ENCODE assay signal across 10 cellular contexts in the genomic region with DNA sequence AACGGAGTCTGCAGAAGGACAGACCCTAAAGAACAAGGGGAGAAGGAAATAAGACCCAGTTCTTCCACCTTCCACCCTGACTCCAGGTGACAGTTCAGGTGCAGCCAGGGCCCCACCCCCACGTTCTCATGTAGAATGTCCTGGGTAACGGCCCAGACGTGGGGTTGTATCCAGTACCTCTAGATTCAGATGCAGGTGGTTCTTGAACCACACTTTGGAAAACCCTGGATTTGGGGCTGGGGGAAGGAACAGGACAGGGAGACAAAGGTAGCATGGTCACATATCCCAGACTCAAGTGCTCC. TPM values are rescaled to one million over a fixed set of nuclear protein-coding genes. Genes with fewer than 3 reads are reported as not detected.
DNase-seq lines count a peak whose midpoint lies in the region; ATAC-seq and TF ChIP-seq lines count a peak whose summit lies in the region.
"Had no signal": no experiment of that assay in that cellular context is flagged by ENCODE, and none has a peak within 500 bp of the region (broad histone marks: within the 10 kb centered on the region; RNA-seq: fewer than 3 reads in every experiment).

No MANE protein-coding gene starts in this region.

- no peak overlapping the region for H3K18ac ChIP-seq in H9 (ENCODE audit: insufficient read length, low read depth, low read length)

- H3K9me2 ChIP-seq in PC-9 (ENCODE audit: insufficient read depth) (no peaks in the 10 kb centered on the region), hepatocyte (replicated peaks; ENCODE audit: insufficient read depth) (no peaks in the 10 kb centered on the region)

- H3K79me1 ChIP-seq in H9 (ENCODE audit: insufficient read depth, low read depth, low read length, poor library complexity, severe bottlenecking): no peaks in the 10 kb centered on the region

- peaks cover 23 to 42% of the 10 kb centered on the region in 2 experiments for H3K4me1 Mint-ChIP-seq in H9

- no peak overlapping the region for H3K14ac ChIP-seq in H9 (ENCODE audit: insufficient read depth, low read length)

- H2BK120ac ChIP-seq in H9 (ENCODE audit: low read depth, low read length, poor library complexity, severe bottlenecking): no peak overlapping the region

- no peaks in the 10 kb centered on the region for H3K9me3 Mint-ChIP-seq in H9
- H3K9me3 Mint-ChIP-seq: IgD-negative memory B cell; naive thymus-derived CD8-positive, alpha-beta T cell had no signal

- H3K27me3 Mint-ChIP-seq in H9 (ENCODE audit: low read depth): peaks cover 18% of the 10 kb centered on the region

- no peak overlapping the region for H4K5ac ChIP-seq in H9 (ENCODE audit: insufficient read length, low read depth, low read length)

- no peaks in the 10 kb centered on the region for H3K9me3 ChIP-seq in H9 (ENCODE audit: control insufficient read depth, low read depth, low read length)
- no peaks in the 10 kb centered on the region for H3K9me3 ChIP-seq in PC-9 (ENCODE audit: insufficient read depth, low read depth)
- H3K9me3 ChIP-seq in hepatocyte (ENCODE audit: low read depth): no peaks in the 10 kb centered on the region
- no peaks in the 10 kb centered on the region for H3K9me3 ChIP-seq in smooth muscle cell (replicated peaks; ENCODE audit: low read depth)

- H2BK5ac ChIP-seq in H9 (ENCODE audit: insufficient read length, low read length): no peak overlapping the region

- no peak overlapping the region for H3K23ac ChIP-seq in H9 (ENCODE audit: insufficient read length, low read depth, low read length)

- H3K56ac ChIP-seq in H9 (ENCODE audit: insufficient read length, low read depth, low read length): no peak overlapping the region

- H4K20me1 ChIP-seq in H9 (ENCODE audit: control insufficient read depth, insufficient read depth, insufficient read length) (no peaks in the 10 kb centered on the region), PC-9 (ENCODE audit: insufficient read depth) (peaks cover 9% of the 10 kb centered on the region), hepatocyte (ENCODE audit: insufficient read depth, poor library complexity, severe bottlenecking) (peaks cover 6% of the 10 kb centered on the region), smooth muscle cell (ENCODE audit: low read depth) (peaks cover 59% of the 10 kb centered on the region)

- H3K23me2 ChIP-seq in H9 (ENCODE audit: insufficient read length, low read depth, low read length, poor library complexity, severe bottlenecking): peaks cover 6% of the 10 kb centered on the region

- H2AFZ ChIP-seq in H9 (ENCODE audit: low read length) (no peak overlapping the region), PC-9 (no peak overlapping the region), hepatocyte (no peak overlapping the region), smooth muscle cell (ENCODE audit: low read depth) (no peak overlapping the region)

- H3T11ph ChIP-seq in H9 (ENCODE audit: low read length): no peak overlapping the region

- WGBS in H9 (ENCODE audit: extremely low coverage, insufficient read length, low lambda C conversion rate): no CpG with 5 or more reads among the region's 4 CpGs
- 60% methylated on average over 4 of the region's 4 CpGs for WGBS in hepatocyte (ENCODE audit: low lambda C conversion rate, missing lambda C conversion rate)
- WGBS in smooth muscle cell (ENCODE audit: low lambda C conversion rate): 73% methylated on average over 4 of the region's 4 CpGs

- intact Hi-C loops in PC-9 (cut with micrococcal nuclease; ENCODE audit: unreplicated experiment): no loop called here

- no peak overlapping the region for H2BK15ac ChIP-seq in H9 (ENCODE audit: low read depth, low read length)

- H3K4me3 ChIP-seq in PC-9 (no peak overlapping the region), hepatocyte (no peak overlapping the region), smooth muscle cell (no peak overlapping the region)

- H3K4me2 ChIP-seq in H9 (ENCODE audit: insufficient read depth, insufficient read length, low read length) (peak overlapping the region; percentile 63), PC-9 (peak overlapping the region; percentile 81), hepatocyte (peak overlapping the region; percentile 82), smooth muscle cell (peak overlapping the region; percentile 88)

- no peaks in the 10 kb centered on the region for H3K79me2 ChIP-seq in H9 (ENCODE audit: insufficient read depth, low read length)
- peaks cover 19% of the 10 kb centered on the region for H3K79me2 ChIP-seq in PC-9 (ENCODE audit: low read depth)
- H3K79me2 ChIP-seq in hepatocyte: no peaks in the 10 kb centered on the region
- H3K79me2 ChIP-seq in smooth muscle cell (ENCODE audit: low read depth): peaks cover 14% of the 10 kb centered on the region

- H3K4me3 Mint-ChIP-seq in H9: peak overlapping the region in 1 of 2 experiments; percentile 80; a peak in 3 of 5 replicates

- no peak overlapping the region for H3K4ac ChIP-seq in H9 (ENCODE audit: low read depth, low read length)

- no peak overlapping the region for H4K91ac ChIP-seq in H9 (ENCODE audit: insufficient read length, low read depth, low read length)

- H3K4me1 ChIP-seq in H9 (ENCODE audit: insufficient read depth, low read length): peaks cover 3% of the 10 kb centered on the region; the same call in 1 of the 2 replicates
- peaks cover 55% of the 10 kb centered on the region for H3K4me1 ChIP-seq in PC-9 (replicated peaks; ENCODE audit: insufficient read depth)
- peaks cover 38% of the 10 kb centered on the region for H3K4me1 ChIP-seq in hepatocyte (ENCODE audit: insufficient read depth)
- H3K4me1 ChIP-seq in smooth muscle cell (ENCODE audit: low read depth): peaks cover 27% of the 10 kb centered on the region

- DNase-seq in H9 (no peak), PC-9 (no peak), hepatocyte (ENCODE audit: low spot score) (no peak), smooth muscle cell (lab: John Stamatoyannopoulos, UW; ENCODE audit: unreplicated experiment) (no peak), H4 (ENCODE audit: low spot score) (no peak)

- H3K36me3 Mint-ChIP-seq in H9 (ENCODE audit: insufficient read depth in 1 of 3, low read depth in 3 of 3): peaks cover 10 to 42% (median 33%) of the 10 kb centered on the region in 3 experiments; a peak in 6 of 7 replicates

- H3K9ac ChIP-seq in H9 (ENCODE audit: extremely low read depth, insufficient read length, low read length) (no peak overlapping the region), smooth muscle cell (ENCODE audit: low read depth) (no peak overlapping the region)

- H3K36me3 ChIP-seq in PC-9 (ENCODE audit: low read depth) (peaks cover 28% of the 10 kb centered on the region), hepatocyte (replicated peaks; ENCODE audit: insufficient read depth, low read depth) (no peaks in the 10 kb centered on the region), smooth muscle cell (ENCODE audit: low read depth) (no peaks in the 10 kb centered on the region)

- CTCF ChIA-PET in PC-9 (lab: Charles Lee): no interaction called here

- H2BK20ac ChIP-seq in H9 (ENCODE audit: low read depth, low read length, poor library complexity, severe bottlenecking): no peak overlapping the region

- H4K8ac ChIP-seq in H9 (replicated peaks; ENCODE audit: insufficient read length, low read depth, low read length): no peak overlapping the region

- BruUV-seq in PC-9 (replicated peaks; lab: Mats Ljungman, UMichigan): no TSS peak

- ATAC-seq in GM19452 (IDR thresholded peaks at IDR 0.05; ENCODE audit: unreplicated experiment) (no peak), HG02763 (IDR thresholded peaks at IDR 0.05; ENCODE audit: unreplicated experiment) (no peak)

- H3K27ac ChIP-seq in H9 (ENCODE audit: insufficient read length, low read depth, low read length): no peak overlapping the region
- peak overlapping the region; percentile 81; the same call in 1 of the 2 replicates for H3K27ac ChIP-seq in PC-9
- H3K27ac ChIP-seq in hepatocyte: no peak overlapping the region
- no peak overlapping the region for H3K27ac ChIP-seq in smooth muscle cell (ENCODE audit: low read depth)

- H3K27me3 ChIP-seq in H9 (ENCODE audit: insufficient read depth, low read length): no peaks in the 10 kb centered on the region; the same call in 1 of the 2 replicates
- H3K27me3 ChIP-seq in PC-9 (ENCODE audit: insufficient read depth, low read depth): no peaks in the 10 kb centered on the region
- H3K27me3 ChIP-seq in hepatocyte: no peaks in the 10 kb centered on the region
- no peaks in the 10 kb centered on the region for H3K27me3 ChIP-seq in smooth muscle cell (ENCODE audit: low read depth)

- H3F3A ChIP-seq in PC-9 (ENCODE audit: insufficient read depth, low read depth) (peaks cover 51% of the 10 kb centered on the region), smooth muscle cell (ENCODE audit: low read depth) (peaks cover 24% of the 10 kb centered on the region)

- TF ChIP-seq CTCF in H9 (conservative IDR thresholded peaks at IDR 0.05) (no peak), PC-9 (conservative IDR thresholded peaks at IDR 0.05) (no peak), hepatocyte (IDR thresholded peaks at IDR 0.05; ENCODE audit: poor library complexity) (no peak), smooth muscle cell (IDR thresholded peaks at IDR 0.05; ENCODE audit: borderline replicate concordance, insufficient read depth, poor library complexity, severe bottlenecking) (no peak)

- no peak overlapping the region for H2AK5ac ChIP-seq in H9 (ENCODE audit: insufficient read length, low read length)

- no peak overlapping the region for H2BK12ac ChIP-seq in H9 (ENCODE audit: insufficient read length, low read depth, low read length)

- H3K27ac Mint-ChIP-seq in H9: no peak overlapping the region
- H3K27ac Mint-ChIP-seq: activated CD4-positive, alpha-beta T cell treated with anti-CD3 and anti-CD28 coated beads for 36 hours had no signal

- POLR2A ChIA-PET in PC-9 (lab: Charles Lee; ENCODE audit: unreplicated experiment): no interaction called here

RNA-seq across cellular contexts. Expression of a gene that starts 2.2 kb away (rescaled TPM):
- total RNA-seq in H9 (2021): 63.9 and 67.4 TPM in 2 replicates
- total RNA-seq in PC-9 (2021): 110 and 132 TPM in 2 replicates
- 25.2 and 71.4 TPM in 2 replicates for total RNA-seq in hepatocyte
- 46.0 and 60.7 TPM in 2 replicates for polyA plus RNA-seq in hepatocyte
- 19.2 and 23.6 TPM in 2 replicates for total RNA-seq in smooth muscle cell
- 32.7 and 47.7 TPM in 2 replicates for polyA plus RNA-seq in smooth muscle cell
- total RNA-seq in H4 (2014; rRNA removed; shearing (Covaris generic)): 1.6 and 2.2 TPM in 2 replicates

RNA-seq across cellular contexts. Expression of a gene that starts 11.0 kb away (rescaled TPM):
- total RNA-seq in H9 (2021): 41.6 and 41.7 TPM in 2 replicates
- 27.6 and 31.1 TPM in 2 replicates for total RNA-seq in PC-9 (2021)
- 12.1 and 17.0 TPM in 2 replicates for total RNA-seq in hepatocyte
- polyA plus RNA-seq in hepatocyte: 12.6 and 15.6 TPM in 2 replicates
- total RNA-seq in smooth muscle cell: 10.2 and 15.3 TPM in 2 replicates
- polyA plus RNA-seq in smooth muscle cell: 16.0 and 19.7 TPM in 2 replicates
- 2.9 and 3.2 TPM in 2 replicates for total RNA-seq in H4 (2014; rRNA removed; shearing (Covaris generic))

RNA-seq across cellular contexts. Expression of a gene that starts 12.5 kb away (rescaled TPM):
- 70.7 and 75.1 TPM in 2 replicates for total RNA-seq in H9 (2021)
- total RNA-seq in PC-9 (2021): 66.7 and 71.1 TPM in 2 replicates
- total RNA-seq in hepatocyte: 18.3 and 23.7 TPM in 2 replicates
- 70.1 and 95.8 TPM in 2 replicates for polyA plus RNA-seq in hepatocyte
- 14.9 and 16.1 TPM in 2 replicates for total RNA-seq in smooth muscle cell
- polyA plus RNA-seq in smooth muscle cell: 57.6 and 96.4 TPM in 2 replicates
- 5.9 and 7.8 TPM in 2 replicates for total RNA-seq in H4 (2014; rRNA removed; shearing (Covaris generic))

RNA-seq across cellular contexts. Expression of a gene that starts 35.0 kb away (rescaled TPM):
- total RNA-seq in H9 (2021) (0.29 and 0.55 TPM in 2 replicates), PC-9 (2021) (0.38 and 0.39 TPM in 2 replicates), hepatocyte (0.12 TPM in 1 of 2 replicates, not detected in the other), smooth muscle cell (0.22 TPM in 1 of 2 replicates, not detected in the other)
- polyA plus RNA-seq in hepatocyte (not detected in 2 replicates), smooth muscle cell (0.15 TPM in 1 of 2 replicates, not detected in the other)
- not detected in 2 replicates for total RNA-seq in H4 (2014; rRNA removed; shearing (Covaris generic))
- polyA plus RNA-seq: IgD-negative memory B cell; naive thymus-derived CD8-positive, alpha-beta T cell had no signal

RNA-seq across cellular contexts. Expression of a gene that starts 46.9 kb away (rescaled TPM):
- 0.07 TPM in 1 of 2 replicates, not detected in the other for total RNA-seq in H9 (2021)
- total RNA-seq in PC-9 (2021): not detected in 2 replicates
- not detected in 2 replicates for total RNA-seq in hepatocyte
- polyA plus RNA-seq in hepatocyte: not detected in 2 replicates
- total RNA-seq in smooth muscle cell: not detected in 2 replicates
- polyA plus RNA-seq in smooth muscle cell: 0.12 TPM in 1 of 2 replicates, not detected in the other
- not detected in 2 replicates for total RNA-seq in H4 (2014; rRNA removed; shearing (Covaris generic))
- total RNA-seq: activated CD4-positive, alpha-beta T cell treated with anti-CD3 and anti-CD28 coated beads for 36 hours; naive thymus-derived CD8-positive, alpha-beta T cell had no signal
- polyA plus RNA-seq: IgD-negative memory B cell; naive thymus-derived CD8-positive, alpha-beta T cell had no signal
